18 cellular contexts compared by ENCODE assay signal in the genomic region with DNA sequence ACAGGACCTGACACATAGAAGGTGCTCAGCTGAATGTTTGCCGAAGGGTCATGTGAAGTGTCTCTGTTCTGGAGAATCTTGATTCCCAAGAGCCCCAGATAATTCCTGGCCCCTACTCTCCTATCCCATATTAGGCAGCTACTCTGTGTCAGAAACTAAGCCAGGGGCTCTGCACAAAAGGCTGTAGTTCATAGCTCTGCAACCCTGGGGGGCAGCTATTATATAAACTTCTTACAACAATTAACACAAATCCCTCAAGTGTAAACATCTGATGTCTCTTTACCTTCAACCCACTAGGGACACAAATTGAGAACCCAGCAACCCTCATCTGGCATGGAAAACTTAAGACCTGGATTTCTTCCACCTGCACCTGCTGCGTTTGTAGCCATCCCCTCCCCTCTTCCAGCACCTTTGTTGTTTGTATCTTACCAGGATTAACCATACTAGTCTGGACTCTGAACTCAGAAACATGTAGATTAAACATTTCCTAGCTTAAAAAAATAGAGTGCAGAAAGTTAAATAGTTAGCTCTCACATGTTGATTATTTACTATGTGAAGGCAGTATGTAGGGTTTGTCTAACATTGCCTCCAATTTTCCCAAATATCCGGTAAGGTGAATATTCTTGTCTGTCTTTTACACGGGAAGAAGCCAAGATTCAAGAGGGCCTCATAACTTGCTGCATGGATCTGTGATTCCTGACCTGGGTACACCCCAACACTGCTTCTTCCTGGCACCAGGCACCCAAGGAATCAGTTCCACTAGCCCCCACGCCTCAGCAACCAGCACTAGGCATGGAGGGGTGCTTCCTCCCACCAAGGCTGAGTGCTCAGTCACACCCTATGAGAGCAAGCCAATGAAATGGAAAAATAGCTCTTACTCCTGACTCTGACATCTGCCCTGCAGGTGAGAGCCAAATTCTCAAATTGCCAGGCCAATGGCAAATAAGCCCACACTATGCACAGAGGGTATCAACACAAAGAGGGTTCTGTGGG.
DNase-seq lines count a peak whose midpoint lies in the region; ATAC-seq and TF ChIP-seq lines count a peak whose summit lies in the region.
"Had no signal": no experiment of that assay in that cellular context is flagged by ENCODE, and none has a peak within 500 bp of the region (broad histone marks: within the 10 kb centered on the region; RNA-seq: fewer than 3 reads in every experiment).

No MANE protein-coding gene starts in this region.

- H3K27me3 ChIP-seq in esophagus squamous epithelium (no peaks in the 10 kb centered on the region), vagina (no peaks in the 10 kb centered on the region)
- H3K27me3 ChIP-seq: SJSA1, upper lobe of left lung had no signal

- H3K9me3 ChIP-seq in esophagus squamous epithelium (no peaks in the 10 kb centered on the region), vagina (no peaks in the 10 kb centered on the region)
- H3K9me3 ChIP-seq: A549, SJSA1, upper lobe of left lung had no signal

- H3K36me3 Mint-ChIP-seq in nephron progenitor cell (ENCODE audit: low read depth) = peaks cover 9% of the 10 kb centered on the region
- H3K36me3 Mint-ChIP-seq: activated CD8-positive, alpha-beta memory T cell treated with anti-CD3 and anti-CD28 coated beads, Interleukin-2, amount 10 ng/mL, durations not matched to agents 7 days and 5 days; CD4-positive, CD25-positive, alpha-beta regulatory T cell had no signal

- no peak overlapping the region for H3K4me3 Mint-ChIP-seq in nephron progenitor cell
- H3K4me3 Mint-ChIP-seq: activated CD8-positive, alpha-beta memory T cell treated with anti-CD3 and anti-CD28 coated beads, Interleukin-2, amount 10 ng/mL, durations not matched to agents 7 days and 5 days; CD4-positive, CD25-positive, alpha-beta regulatory T cell had no signal

- WGBS in esophagus squamous epithelium, 2 donors = 82 to 83% methylated on average over 4 to 5 of the region's 5 CpGs

- no peak for TF ChIP-seq POLR2A in esophagus squamous epithelium (IDR thresholded peaks at IDR 0.05)
- TF ChIP-seq POLR2A in vagina (IDR thresholded peaks at IDR 0.05) = no peak

- H3K4me1 ChIP-seq in esophagus squamous epithelium (peaks cover 13 to 40% (median 20%) of the 10 kb centered on the region in 3 donors), vagina (peaks cover 38% of the 10 kb centered on the region)
- H3K4me1 ChIP-seq: A549 had no signal

- peaks cover 10% of the 10 kb centered on the region for H3K27me3 Mint-ChIP-seq in nephron progenitor cell (ENCODE audit: low read depth, poor library complexity)
- H3K27me3 Mint-ChIP-seq: activated CD8-positive, alpha-beta memory T cell treated with anti-CD3 and anti-CD28 coated beads, Interleukin-2, amount 10 ng/mL, durations not matched to agents 7 days and 5 days; CD4-positive, CD25-positive, alpha-beta regulatory T cell had no signal

- intact Hi-C loops in esophagus squamous epithelium (cut with DNase I) = no loop called here
- intact Hi-C loops in vagina (cut with DNase I) = no loop called here

- H3K27ac ChIP-seq in esophagus squamous epithelium = peak overlapping the region in 3 of 4 donors; percentile 5 to 77 (median 51)
- peak overlapping the region; percentile 76 for H3K27ac ChIP-seq in vagina
- H3K27ac ChIP-seq: A549, upper lobe of left lung had no signal

- peaks cover 26% of the 10 kb centered on the region for H3K4me1 Mint-ChIP-seq in nephron progenitor cell
- H3K4me1 Mint-ChIP-seq: CD4-positive, CD25-positive, alpha-beta regulatory T cell had no signal

- H3K4me3 ChIP-seq in esophagus squamous epithelium = no peak overlapping the region
- no peak overlapping the region for H3K4me3 ChIP-seq in vagina
- H3K4me3 ChIP-seq: A549, GM23248, SJSA1, upper lobe of left lung had no signal

- DNase-seq in NCI-H82 (lab: John Stamatoyannopoulos, UW) (peak; percentile 30), NCI-H82 treated with DMSO at 0.1 percent for 48 hours (lab: John Stamatoyannopoulos, UW; ENCODE audit: unreplicated experiment) (no peak), esophagus squamous epithelium (lab: John Stamatoyannopoulos, UW) (no peak), nephron progenitor cell (no peak), vagina (ENCODE audit: extremely low spot score in 2 of 2) (no peak), middle frontal gyrus (ENCODE audit: extremely low spot score, low spot score) (no peak), NCI-H774 (lab: John Stamatoyannopoulos, UW) (no peak)
- DNase-seq: activated CD8-positive, alpha-beta memory T cell treated with anti-CD3 and anti-CD28 coated beads, Interleukin-2, amount 10 ng/mL, durations not matched to agents 7 days and 5 days; activated gamma-delta T cell; CD4-positive, CD25-positive, alpha-beta regulatory T cell; EL; GM23248; NCI-H446; upper lobe of left lung had no signal

- TF ChIP-seq CTCF in esophagus squamous epithelium (IDR thresholded peaks at IDR 0.05) (no peak), nephron progenitor cell (IDR thresholded peaks at IDR 0.05) (no peak), vagina (IDR thresholded peaks at IDR 0.05) (no peak)

- no peaks in the 10 kb centered on the region for H3K36me3 ChIP-seq in esophagus squamous epithelium
- H3K36me3 ChIP-seq in vagina = no peaks in the 10 kb centered on the region
- H3K36me3 ChIP-seq: SJSA1, upper lobe of left lung had no signal

- peaks cover 27% of the 10 kb centered on the region for H3K9me3 Mint-ChIP-seq in nephron progenitor cell

- peak overlapping the region; percentile 91 for H3K27ac Mint-ChIP-seq in nephron progenitor cell
- H3K27ac Mint-ChIP-seq: activated CD8-positive, alpha-beta memory T cell treated with anti-CD3 and anti-CD28 coated beads, Interleukin-2, amount 10 ng/mL, durations not matched to agents 7 days and 5 days had no signal

- ATAC-seq in HG02981 (IDR thresholded peaks at IDR 0.05; ENCODE audit: unreplicated experiment) = no peak
- ATAC-seq: A549; activated CD4-positive, CD25-positive, alpha-beta regulatory T cell treated with anti-CD3 and anti-CD28 coated beads, Interleukin-2, amount 50 U/mL, for 24 hours; activated CD8-positive, alpha-beta memory T cell treated with anti-CD3 and anti-CD28 coated beads, Interleukin-2, amount 10 ng/mL, durations not matched to agents 7 days and 5 days had no signal
